In the genomic region with DNA sequence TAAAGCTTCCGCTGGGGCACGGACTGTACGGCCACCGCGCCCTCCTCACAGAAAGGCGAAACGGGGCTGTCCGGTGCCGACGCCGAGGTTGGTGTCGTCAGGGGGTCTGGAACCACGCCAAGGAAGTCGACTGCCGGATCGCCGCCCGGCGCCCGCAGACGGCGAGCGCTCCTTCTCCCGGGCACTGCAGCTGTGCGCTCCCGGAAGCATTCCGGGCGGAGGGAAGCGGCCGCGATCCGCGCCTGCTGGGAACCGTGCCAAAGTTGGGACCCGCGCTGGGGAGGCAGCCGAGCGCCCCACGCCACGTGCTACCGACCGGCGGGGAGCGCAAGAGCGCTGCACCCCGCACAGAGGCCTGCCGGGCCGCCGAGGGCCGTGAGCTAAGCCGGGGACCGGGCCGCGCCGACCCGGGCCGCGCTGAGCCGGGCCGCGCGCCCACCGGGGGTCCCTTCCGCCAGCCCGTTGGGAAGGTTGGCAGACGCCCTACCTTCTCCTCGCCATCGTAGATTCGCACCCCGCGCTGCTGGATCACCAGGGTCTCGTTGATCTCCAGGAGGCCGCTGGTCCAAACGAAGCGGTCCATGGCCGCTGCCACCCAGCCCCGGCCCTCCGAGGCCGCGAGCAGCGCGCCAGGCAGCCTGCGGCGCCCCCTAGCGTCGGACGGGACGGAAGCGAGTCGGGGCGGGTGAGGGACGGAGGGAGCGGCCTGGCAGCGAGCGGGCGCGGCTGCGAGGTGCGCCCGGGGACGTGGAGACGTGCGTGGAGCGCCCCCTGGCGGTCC, we compare ENCODE assay signal across 8 cellular contexts. TPM values are rescaled to one million over a fixed set of nuclear protein-coding genes. Genes with fewer than 3 reads are reported as not detected.
A peak's percentile ranks its signal among the peaks of the same experiment; 100 is the strongest.
DNase-seq lines count a peak whose midpoint lies in the region; ATAC-seq and TF ChIP-seq lines count a peak whose summit lies in the region.

A gene with protein sequence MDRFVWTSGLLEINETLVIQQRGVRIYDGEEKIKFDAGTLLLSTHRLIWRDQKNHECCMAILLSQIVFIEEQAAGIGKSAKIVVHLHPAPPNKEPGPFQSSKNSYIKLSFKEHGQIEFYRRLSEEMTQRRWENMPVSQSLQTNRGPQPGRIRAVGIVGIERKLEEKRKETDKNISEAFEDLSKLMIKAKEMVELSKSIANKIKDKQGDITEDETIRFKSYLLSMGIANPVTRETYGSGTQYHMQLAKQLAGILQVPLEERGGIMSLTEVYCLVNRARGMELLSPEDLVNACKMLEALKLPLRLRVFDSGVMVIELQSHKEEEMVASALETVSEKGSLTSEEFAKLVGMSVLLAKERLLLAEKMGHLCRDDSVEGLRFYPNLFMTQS (minus strand): TSS at position 623 of the 781 bp plus-strand sequence. CDS start 40 bp downstream, at position 583.

- H3K36me3 ChIP-seq in muscle layer of duodenum (ENCODE audit: control insufficient read depth in 1 of 2, insufficient read depth in 2 of 2, low read length in 2 of 2) = peaks cover 0 to under 1% of the 10 kb centered on the region in 2 donors

- H3K4me1 ChIP-seq in muscle layer of duodenum (ENCODE audit: control insufficient read depth in 1 of 2, insufficient read depth in 2 of 2, low read length in 2 of 2) = peaks cover 7 to 25% of the 10 kb centered on the region in 2 donors

- H3K4me1 Mint-ChIP-seq in activated T-cell treated with anti-CD3 and anti-CD28 coated beads, Interleukin-2, amount 50 U/mL, for 4 hours (ENCODE audit: low read depth) = peaks cover 41% of the 10 kb centered on the region

- no peaks in the 10 kb centered on the region for H3K9me3 Mint-ChIP-seq in activated T-cell treated with anti-CD3 and anti-CD28 coated beads, Interleukin-2, amount 50 U/mL, for 4 hours

- no peaks in the 10 kb centered on the region for H3K27me3 Mint-ChIP-seq in activated T-cell treated with anti-CD3 and anti-CD28 coated beads, Interleukin-2, amount 50 U/mL, for 4 hours (ENCODE audit: low read depth)

- no peaks in the 10 kb centered on the region for H3K9me3 ChIP-seq in muscle layer of duodenum (ENCODE audit: control insufficient read depth in 1 of 2, low read length in 2 of 2)

- H3K27me3 ChIP-seq in muscle layer of duodenum (ENCODE audit: low read depth, low read length) = no peaks in the 10 kb centered on the region

- H3K4me3 Mint-ChIP-seq in activated T-cell treated with anti-CD3 and anti-CD28 coated beads, Interleukin-2, amount 50 U/mL, for 4 hours = peak within 1 kb of the TSS; percentile 94

- peaks cover 3% of the 10 kb centered on the region for H3K36me3 Mint-ChIP-seq in activated T-cell treated with anti-CD3 and anti-CD28 coated beads, Interleukin-2, amount 50 U/mL, for 4 hours (ENCODE audit: insufficient read depth)

- peak within 1 kb of the TSS; percentile 78 for H3K27ac ChIP-seq in muscle layer of duodenum (ENCODE audit: low read length)

- DNase-seq in DMS79 (lab: John Stamatoyannopoulos, UW) (peak; percentile 76), KG1 (lab: John Stamatoyannopoulos, UW) (peak; percentile 89)
- DNase-seq in activated T-cell treated with anti-CD3 and anti-CD28 coated beads, Interleukin-2, amount 50 U/mL, for 4 hours = peak; percentile 95
- DNase-seq in stimulated activated CD8-positive, alpha-beta memory T cell treated with anti-CD3 and anti-CD28 coated beads, Interleukin-7, amount 100 ng/mL, for 4 hours (ENCODE audit: low read depth in 2 of 2) = peak; percentile 84 to 92

- ATAC-seq in GM21717 (IDR thresholded peaks at IDR 0.05; ENCODE audit: unreplicated experiment) = peak; percentile 69
- peak; percentile 78 to 80 for ATAC-seq in activated T-cell treated with anti-CD3 and anti-CD28 coated beads, Interleukin-2, amount 50 U/mL, for 4 hours
- peak; percentile 87 for ATAC-seq in esophagus mucosa

- H3K4me3 ChIP-seq in muscle layer of duodenum (ENCODE audit: low read depth in 1 of 2, low read length in 2 of 2) = peak within 1 kb of the TSS; percentile 81 to 91

TF ChIP-seq in PFSK-1, 5 proteins besides CTCF, POLR2A, EP300 and RAD21:
- TF ChIP-seq POLR2AphosphoS5 (IDR thresholded peaks at IDR 0.05; ENCODE audit: low read depth, low read length) = peak; percentile 69
- peak; percentile 98 for TF ChIP-seq FOXP2 (optimal IDR thresholded peaks at IDR 0.05; ENCODE audit: borderline replicate concordance, extremely low read depth, extremely low read length, insufficient read depth)
- no peak for TF ChIP-seq REST (IDR thresholded peaks at IDR 0.05; ENCODE audit: insufficient read depth in 1 of 2, low read depth in 2 of 2, low read length in 2 of 2)

RNA-seq across cellular contexts. Expression of the gene that starts here (rescaled TPM):
- 5.7 TPM for polyA plus RNA-seq in PFSK-1 (2012; ENCODE audit: insufficient read length, low read depth)
- 10 to 100 TPM; 29.2 to 34.0 (median 30.3) TPM for total RNA-seq in activated T-cell treated with anti-CD3 and anti-CD28 coated beads, Interleukin-2, amount 50 U/mL, for 4 hours
- 39.1 TPM for total RNA-seq in esophagus mucosa

Comparison
In these comparisons a context has a peak if more than half of its experiments do, and no peak if none do; other contexts are left out.
1. Peak in every context shown above with its lines: DNase-seq, ATAC-seq, H3K4me3 ChIP-seq and H3K27ac ChIP-seq.